Comparison of ENCODE assay signal across 8 cellular contexts in the genomic region with DNA sequence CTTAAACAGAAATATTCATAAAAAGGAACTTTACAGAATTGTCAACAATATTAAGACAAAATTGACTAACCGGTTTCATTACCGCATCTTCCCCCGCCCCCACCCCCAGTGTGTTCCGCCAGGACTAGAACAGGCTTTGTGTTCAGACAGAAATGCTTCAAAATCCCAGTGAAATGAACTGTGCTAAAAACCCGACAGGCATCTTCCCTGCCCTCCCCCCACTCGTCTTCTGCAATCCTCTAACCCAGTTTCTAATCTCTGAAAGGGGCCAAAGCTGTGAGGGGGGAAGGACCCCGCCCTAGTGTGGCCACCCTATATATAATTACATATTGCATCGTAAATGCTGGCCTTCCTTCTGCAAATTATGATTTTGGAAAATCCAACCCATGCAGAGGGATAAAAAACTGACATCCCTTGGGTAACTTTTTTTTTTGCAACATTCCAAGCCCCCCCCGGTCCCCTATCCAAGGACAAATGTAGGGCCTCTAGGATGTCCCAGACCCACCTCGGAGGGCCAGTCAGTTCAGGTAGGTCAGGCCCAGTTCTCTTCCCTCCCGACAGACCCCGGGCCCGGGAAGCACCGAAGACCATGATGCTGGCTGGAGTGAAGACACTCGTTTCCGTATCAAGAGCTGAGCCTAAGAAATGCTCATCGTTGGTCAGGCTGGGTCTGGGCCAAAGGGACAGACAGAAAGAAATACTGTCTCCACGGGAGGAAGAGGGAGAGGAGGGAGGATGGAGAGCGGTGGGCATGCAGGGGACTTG. TPM values are rescaled to one million over a fixed set of nuclear protein-coding genes. Genes with fewer than 3 reads are reported as not detected.
DNase-seq lines count a peak whose midpoint lies in the region; ATAC-seq and TF ChIP-seq lines count a peak whose summit lies in the region.
"Had no signal": no experiment of that assay in that cellular context is flagged by ENCODE, and none has a peak within 500 bp of the region (broad histone marks: within the 10 kb centered on the region; RNA-seq: fewer than 3 reads in every experiment).

No MANE protein-coding gene starts in this region.

- H3K27me3 Mint-ChIP-seq in dendritic cell treated with granulocyte-macrophage colony-stimulating factor and Interleukin-4, amounts not matched to agents 40 ng/mL and 50 ng/mL, for 4 days = no peaks in the 10 kb centered on the region

- H3K4me3 Mint-ChIP-seq in dendritic cell treated with granulocyte-macrophage colony-stimulating factor and Interleukin-4, amounts not matched to agents 40 ng/mL and 50 ng/mL, for 4 days = peak overlapping the region; percentile 92

- peaks cover 61% of the 10 kb centered on the region for H3K4me1 Mint-ChIP-seq in dendritic cell treated with granulocyte-macrophage colony-stimulating factor and Interleukin-4, amounts not matched to agents 40 ng/mL and 50 ng/mL, for 4 days (ENCODE audit: low read depth)

- DNase-seq in GM23248 (peak; percentile 9), NOMO-1 (lab: John Stamatoyannopoulos, UW; ENCODE audit: unreplicated experiment in 2 of 2) (peak; percentile 55 to 70), islet precursor cell (no peak)

- H3K27ac Mint-ChIP-seq in dendritic cell treated with granulocyte-macrophage colony-stimulating factor and Interleukin-4, amounts not matched to agents 40 ng/mL and 50 ng/mL, for 4 days = peak overlapping the region; percentile 97

- no peaks in the 10 kb centered on the region for H3K9me2 ChIP-seq in GM23248 (ENCODE audit: insufficient read depth)

- H3K4me3 ChIP-seq in GM23248 (peak overlapping the region; percentile 83), neutrophil (ENCODE audit: low read depth in 1 of 2, low read length in 1 of 2) (peak overlapping the region; percentile 79 to 100)

- H3K9ac ChIP-seq in GM23248 = peak overlapping the region; percentile 78

- H3K4me1 ChIP-seq in GM23248 (ENCODE audit: insufficient read depth) (no peaks in the 10 kb centered on the region; the same call in none of the 2 replicates), neutrophil (ENCODE audit: control insufficient read depth in 1 of 2, insufficient read depth in 1 of 2, low read depth in 1 of 2, low read length in 1 of 2) (peaks cover 33 to 40% of the 10 kb centered on the region in 2 experiments)

- no peak for ATAC-seq in GM18498 (IDR thresholded peaks at IDR 0.05; ENCODE audit: unreplicated experiment)
- ATAC-seq in HG03159 (IDR thresholded peaks at IDR 0.05; ENCODE audit: unreplicated experiment) = no peak

- 69 to 70% methylated on average over 19 of the region's 19 CpGs for WGBS in GM23248 (ENCODE audit: low coverage in 1 of 2, low lambda C conversion rate in 2 of 2, missing lambda C conversion rate in 2 of 2), 2 experiments

- H4K20me1 ChIP-seq in GM23248 (ENCODE audit: insufficient read depth) = no peaks in the 10 kb centered on the region

- peak overlapping the region; percentile 86; the same call in 1 of the 2 replicates for H2AFZ ChIP-seq in GM23248

- H3K36me3 Mint-ChIP-seq in dendritic cell treated with granulocyte-macrophage colony-stimulating factor and Interleukin-4, amounts not matched to agents 40 ng/mL and 50 ng/mL, for 4 days (ENCODE audit: low read depth) = peaks cover 86% of the 10 kb centered on the region

- no peak for TF ChIP-seq CTCF in neutrophil (IDR thresholded peaks at IDR 0.05)

- peak overlapping the region; percentile 85 for H3K4me2 ChIP-seq in GM23248 (ENCODE audit: unreplicated experiment)

- no peaks in the 10 kb centered on the region for H3K9me3 ChIP-seq in GM23248 (ENCODE audit: low read depth)
- no peaks in the 10 kb centered on the region for H3K9me3 ChIP-seq in neutrophil

- H3K27ac ChIP-seq in GM23248 = no peak overlapping the region
- peak overlapping the region; percentile 91 for H3K27ac ChIP-seq in neutrophil

- no peaks in the 10 kb centered on the region for H3K79me2 ChIP-seq in GM23248 (ENCODE audit: insufficient read depth)

- in situ Hi-C loops in GM23248 (cut with MboI) = no loop called here

- peaks cover 6% of the 10 kb centered on the region; the same call in 1 of the 2 replicates for H3F3A ChIP-seq in GM23248 (ENCODE audit: insufficient read depth)

- no peaks in the 10 kb centered on the region for H3K9me3 Mint-ChIP-seq in dendritic cell treated with granulocyte-macrophage colony-stimulating factor and Interleukin-4, amounts not matched to agents 40 ng/mL and 50 ng/mL, for 4 days

- no peaks in the 10 kb centered on the region for H3K27me3 ChIP-seq in GM23248 (replicated peaks; ENCODE audit: insufficient read depth)
- no peaks in the 10 kb centered on the region for H3K27me3 ChIP-seq in neutrophil

- intact Hi-C loops in dendritic cell treated with granulocyte-macrophage colony-stimulating factor and Interleukin-4, amounts not matched to agents 40 ng/mL and 50 ng/mL, for 4 days (cut with micrococcal nuclease) = loop anchor here (1.0 to 5.0 kb wide), 3 partner anchors 35 to 69 kb away; partner anchors contain the start of genes ANKS3, DNAAF8, GLYR1 and UBN1

- 0 out of 2 replicates have a peak, but pooled peaks cover 1% of the 10 kb centered on the region for H3K36me3 ChIP-seq in GM23248 (ENCODE audit: low read depth)
- H3K36me3 ChIP-seq in neutrophil = peaks cover 58% of the 10 kb centered on the region

RNA-seq across cellular contexts. Expression of gene ROGDI, which starts 1.2 kb away (rescaled TPM):
- 17.7 and 27.3 TPM in 2 replicates for total RNA-seq in GM23248 (2014; rRNA removed; shearing (Covaris generic))
- 21.4 and 25.2 TPM in 2 replicates for polyA plus RNA-seq in GM23248 (2016; fragmentation: Nextera tagmentation; extraction: Ambion mirVana)

RNA-seq across cellular contexts. Expression of gene SMIM22, which starts 8.5 kb away (rescaled TPM):
- not detected in 2 replicates for total RNA-seq in GM23248 (2014; rRNA removed; shearing (Covaris generic))
- not detected in 2 replicates for polyA plus RNA-seq in GM23248 (2016; fragmentation: Nextera tagmentation; extraction: Ambion mirVana)
- total RNA-seq: lung microvascular endothelial cell had no signal

RNA-seq across cellular contexts. Expression of gene SEPTIN12, which starts 15.5 kb away (rescaled TPM):
- total RNA-seq in GM23248 (2014; rRNA removed; shearing (Covaris generic)) = not detected in 2 replicates
- polyA plus RNA-seq in GM23248 (2016; fragmentation: Nextera tagmentation; extraction: Ambion mirVana) = not detected in 2 replicates
- total RNA-seq: lung microvascular endothelial cell had no signal

RNA-seq across cellular contexts. Expression of gene ZNF500, which starts 36.7 kb away (rescaled TPM):
- 12.3 and 19.0 TPM in 2 replicates for total RNA-seq in GM23248 (2014; rRNA removed; shearing (Covaris generic))
- polyA plus RNA-seq in GM23248 (2016; fragmentation: Nextera tagmentation; extraction: Ambion mirVana) = 7.4 and 8.8 TPM in 2 replicates

RNA-seq across cellular contexts. Expression of gene GLYR1, which starts 43.4 kb away (rescaled TPM):
- 27.4 and 31.2 TPM in 2 replicates for total RNA-seq in GM23248 (2014; rRNA removed; shearing (Covaris generic))
- polyA plus RNA-seq in GM23248 (2016; fragmentation: Nextera tagmentation; extraction: Ambion mirVana) = 36.6 and 39.9 TPM in 2 replicates
